Comparison of ENCODE assay signal across 9 cellular contexts in the genomic region with DNA sequence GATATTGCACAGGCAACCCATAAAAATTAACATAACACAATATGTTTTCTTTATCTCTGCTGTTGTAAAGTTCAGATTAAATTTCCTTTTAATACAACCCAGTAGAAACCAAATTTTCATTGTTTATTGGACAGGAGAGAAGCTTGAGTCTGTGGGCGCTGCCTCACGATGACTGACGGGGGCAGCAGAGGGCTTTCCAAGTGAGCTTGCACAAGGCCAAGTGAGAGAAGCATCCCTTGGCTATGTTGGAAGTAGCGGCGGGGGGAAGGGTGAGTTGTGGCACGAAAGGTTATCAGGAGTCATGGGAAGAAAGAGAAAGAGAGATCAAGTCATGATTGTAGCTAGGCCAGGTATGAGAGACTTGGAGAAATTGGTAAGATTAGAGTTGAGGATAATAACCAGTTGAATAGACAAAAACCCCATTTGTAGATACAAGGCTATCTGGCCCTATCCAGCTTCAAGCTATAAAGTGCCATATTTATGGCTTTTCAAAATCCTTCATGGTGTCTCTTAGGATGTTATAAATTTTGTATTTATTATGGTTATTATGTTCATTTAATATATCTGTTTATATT.
DNase-seq lines count a peak whose midpoint lies in the region; ATAC-seq and TF ChIP-seq lines count a peak whose summit lies in the region.
"Had no signal": no experiment of that assay in that cellular context is flagged by ENCODE, and none has a peak within 500 bp of the region (broad histone marks: within the 10 kb centered on the region; RNA-seq: fewer than 3 reads in every experiment).

No MANE protein-coding gene starts in this region.

- H3K36me3 ChIP-seq in Loucy (ENCODE audit: insufficient read depth, low read length) (no peaks in the 10 kb centered on the region), psoas muscle (ENCODE audit: insufficient read depth in 1 of 2, low read depth in 1 of 2) (no peaks in the 10 kb centered on the region)
- H3K36me3 ChIP-seq: BLaER1 treated with 17β-estradiol and CSF1 and Interleukin-3, amounts not matched to agents 10 nM and 100 nM had no signal

- TF ChIP-seq CTCF in Loucy (conservative IDR thresholded peaks at IDR 0.05; ENCODE audit: low read length) (peak; percentile 79), glutamatergic neuron (IDR thresholded peaks at IDR 0.05; ENCODE audit: partially characterized antibody, unreplicated experiment) (peak; percentile 69), psoas muscle (IDR thresholded peaks at IDR 0.05) (peak; percentile 42)

- H3K9ac ChIP-seq in Loucy (ENCODE audit: low read depth, low read length, poor library complexity, severe bottlenecking) = no peak overlapping the region
- H3K9ac ChIP-seq: BLaER1 treated with 17β-estradiol and CSF1 and Interleukin-3, amounts not matched to agents 10 nM and 100 nM had no signal

- peak; percentile 1 to 7 for DNase-seq in NCI-H2081 (lab: John Stamatoyannopoulos, UW)
- DNase-seq in NCI-H2081 treated with DMSO at 0.1 percent for 48 hours (lab: John Stamatoyannopoulos, UW) = no peak
- DNase-seq in activated CD4-positive, alpha-beta T cell treated with anti-CD3 and anti-CD28 coated beads, Interleukin-2, amount 50 U/mL, for 48 hours = peak; percentile 31 to 33
- DNase-seq in glutamatergic neuron = peak; percentile 86
- DNase-seq in psoas muscle = peak; percentile 14 to 53
- no peak for DNase-seq in activated gamma-delta T cell treated with Interleukin-2 at 50 U/mL for 16 hours

- WGBS in psoas muscle, 3 donors = 10 to 21% (median 14%) methylated on average over 6 of the region's 6 CpGs

- H3K36me3 Mint-ChIP-seq in glutamatergic neuron (ENCODE audit: unreplicated experiment) = no peaks in the 10 kb centered on the region

- H3K4me1 ChIP-seq in Loucy (ENCODE audit: insufficient read depth, low read length, poor library complexity, severe bottlenecking) (no peaks in the 10 kb centered on the region), psoas muscle (no peaks in the 10 kb centered on the region)
- H3K4me1 ChIP-seq: BLaER1 treated with 17β-estradiol and CSF1 and Interleukin-3, amounts not matched to agents 10 nM and 100 nM had no signal

- H3K9me3 ChIP-seq in Loucy (ENCODE audit: insufficient read depth, low read depth, low read length) = no peaks in the 10 kb centered on the region
- no peaks in the 10 kb centered on the region for H3K9me3 ChIP-seq in psoas muscle

- H3K79me2 ChIP-seq in Loucy (ENCODE audit: insufficient read depth, low read length) = no peaks in the 10 kb centered on the region

- H3K27me3 ChIP-seq in Loucy (ENCODE audit: insufficient read depth, low read length, poor library complexity, severe bottlenecking) (no peaks in the 10 kb centered on the region), psoas muscle (ENCODE audit: insufficient read depth in 3 of 3, low read length in 2 of 3) (no peaks in the 10 kb centered on the region)
- H3K27me3 ChIP-seq: BLaER1 treated with 17β-estradiol and CSF1 and Interleukin-3, amounts not matched to agents 10 nM and 100 nM had no signal

- H2AFZ ChIP-seq in Loucy (ENCODE audit: low read length) = no peak overlapping the region

- no peak overlapping the region for H3K4me3 Mint-ChIP-seq in glutamatergic neuron (ENCODE audit: unreplicated experiment)

- H3K4me3 ChIP-seq in Loucy (ENCODE audit: low read length, poor library complexity, severe bottlenecking) (no peak overlapping the region), psoas muscle (no peak overlapping the region)
- H3K4me3 ChIP-seq: BLaER1 treated with 17β-estradiol and CSF1 and Interleukin-3, amounts not matched to agents 10 nM and 100 nM had no signal

- H4K20me1 ChIP-seq in Loucy (ENCODE audit: insufficient read depth, low read length, poor library complexity, severe bottlenecking) = no peaks in the 10 kb centered on the region
- H4K20me1 ChIP-seq: BLaER1 treated with 17β-estradiol and CSF1 and Interleukin-3, amounts not matched to agents 10 nM and 100 nM had no signal

- H3K27ac ChIP-seq in psoas muscle = no peak overlapping the region
- H3K27ac ChIP-seq: BLaER1 treated with 17β-estradiol and CSF1 and Interleukin-3, amounts not matched to agents 10 nM and 100 nM had no signal

- H3K4me1 Mint-ChIP-seq in glutamatergic neuron (ENCODE audit: low read depth, unreplicated experiment) = no peaks in the 10 kb centered on the region

- no peaks in the 10 kb centered on the region for H3F3A ChIP-seq in Loucy (ENCODE audit: low read depth)

- no peak overlapping the region for H3K4me2 ChIP-seq in Loucy (ENCODE audit: low read depth, low read length, poor library complexity, severe bottlenecking)
- H3K4me2 ChIP-seq: BLaER1 treated with 17β-estradiol and CSF1 and Interleukin-3, amounts not matched to agents 10 nM and 100 nM had no signal

- H3K27me3 Mint-ChIP-seq in glutamatergic neuron (ENCODE audit: unreplicated experiment) = no peaks in the 10 kb centered on the region

- intact Hi-C loops in psoas muscle (cut with DNase I) = no loop called here

- peak; percentile 75 for ATAC-seq in GM21619 (IDR thresholded peaks at IDR 0.05; ENCODE audit: unreplicated experiment)
- peak in 1 of 4 donors; percentile 67 for ATAC-seq in psoas muscle

- no peak overlapping the region for H3K27ac Mint-ChIP-seq in glutamatergic neuron (ENCODE audit: unreplicated experiment)

- H3K9me3 Mint-ChIP-seq in glutamatergic neuron (ENCODE audit: unreplicated experiment) = no peaks in the 10 kb centered on the region

- no peaks in the 10 kb centered on the region for H3K9me2 ChIP-seq in Loucy (replicated peaks; ENCODE audit: low read depth, low read length)

Comparison
In these comparisons a context has a peak if more than half of its experiments do, and no peak if none do; other contexts are left out.
1. DNase-seq: peak in NCI-H2081 (2 of 2), activated CD4-positive, alpha-beta T cell treated with anti-CD3 and anti-CD28 coated beads, Interleukin-2, amount 50 U/mL, for 48 hours (2 of 2), glutamatergic neuron (single experiment) and psoas muscle (2 of 2); none in NCI-H2081 treated with DMSO at 0.1 percent for 48 hours (single experiment) and activated gamma-delta T cell treated with Interleukin-2 at 50 U/mL for 16 hours (single experiment).
2. Peak in every context shown above with its lines, with median percentiles within 50 percentile points of each other: CTCF ChIP-seq.